ENCODE assay signal across 13 cellular contexts in genomic region chr1:10612446-10613160, GRCh38.
DNase-seq lines count a peak whose midpoint lies in the region; FAIRE-seq and TF ChIP-seq lines count a peak whose summit lies in the region.
"Had no signal": no experiment of that assay in that cellular context is flagged by ENCODE, and none has a peak within 500 bp of the region (broad histone marks: within the 10 kb centered on the region; RNA-seq: fewer than 3 reads in every experiment).

No MANE protein-coding gene starts in this region.

- TF ChIP-seq EP300 in H1 (IDR thresholded peaks at IDR 0.05; ENCODE audit: borderline replicate concordance in 1 of 2, low read depth in 2 of 2, low read length in 2 of 2), result no peak

- H3K4ac ChIP-seq in H1 (replicated peaks; ENCODE audit: insufficient read length, low read depth, low read length), result no peak overlapping the region

- H3K4me1 Mint-ChIP-seq in activated naive CD4-positive, alpha-beta T cell treated with anti-CD3 and anti-CD28 coated beads, Interleukin-2, amount 50 U/mL, for 24 hours, result no peaks in the 10 kb centered on the region

- H3K4me2 ChIP-seq in H1 (ENCODE audit: insufficient read depth in 1 of 2, low read depth in 2 of 2, low read length in 2 of 2) (no peak overlapping the region), GM23248 (ENCODE audit: unreplicated experiment) (no peak overlapping the region)

- 88% methylated on average over 12 of the region's 12 CpGs; no CpG with 5 or more reads in 1 of the 2 experiments for WGBS in H1 (ENCODE audit: extremely low coverage in 1 of 2, insufficient coverage in 1 of 2, insufficient read length in 1 of 2, insufficient replicate concordance in 2 of 2, low coverage in 1 of 2, low lambda C conversion rate in 2 of 2, missing lambda C conversion rate in 1 of 2), 2 experiments
- WGBS in GM23248 (ENCODE audit: low coverage in 1 of 2, low lambda C conversion rate in 2 of 2, missing lambda C conversion rate in 2 of 2), 2 experiments, result 83% methylated on average over 12 of the region's 12 CpGs

- H3K4me3 ChIP-seq in H1 (ENCODE audit: extremely low read depth in 1 of 4, insufficient read depth in 2 of 4, low read depth in 3 of 4, low read length in 4 of 4), result no peak overlapping the region
- no peak overlapping the region for H3K4me3 ChIP-seq in GM23248
- H3K4me3 ChIP-seq: K562 had no signal

- H3K9me3 ChIP-seq in H1 (ENCODE audit: insufficient read depth in 2 of 2, low read depth in 1 of 2, low read length in 1 of 2) (no peaks in the 10 kb centered on the region), GM23248 (ENCODE audit: low read depth) (no peaks in the 10 kb centered on the region)
- H3K9me3 ChIP-seq: Caco-2 had no signal

- H3K9ac ChIP-seq in H1 (replicated peaks in 1 of 4; ENCODE audit: extremely low read depth in 1 of 4, low read depth in 3 of 4, low read length in 3 of 4) (no peak overlapping the region), GM23248 (no peak overlapping the region)

- no peaks in the 10 kb centered on the region for H3K36me3 ChIP-seq in H1 (ENCODE audit: control insufficient read depth in 2 of 4, insufficient read depth in 4 of 4, low read length in 3 of 4)
- H3K36me3 ChIP-seq in GM23248 (ENCODE audit: low read depth), result no peaks in the 10 kb centered on the region

- H2BK120ac ChIP-seq in H1 (replicated peaks; ENCODE audit: low read depth, low read length), result no peak overlapping the region

- no peaks in the 10 kb centered on the region for H3K9me2 ChIP-seq in GM23248 (ENCODE audit: insufficient read depth)

- no peak for FAIRE-seq in H1 (lab: Jason Lieb, UNC)
- peak; percentile 5 for FAIRE-seq in urothelium cell line (lab: Jason Lieb, UNC)
- FAIRE-seq: K562 had no signal

- H3K4me3 Mint-ChIP-seq in activated naive CD4-positive, alpha-beta T cell treated with anti-CD3 and anti-CD28 coated beads, Interleukin-2, amount 50 U/mL, for 24 hours, result no peak overlapping the region

- no peak overlapping the region for H4K91ac ChIP-seq in H1 (replicated peaks; ENCODE audit: insufficient read length, low read length)

- H3K27me3 Mint-ChIP-seq in activated naive CD4-positive, alpha-beta T cell treated with anti-CD3 and anti-CD28 coated beads, Interleukin-2, amount 50 U/mL, for 24 hours, result no peaks in the 10 kb centered on the region

- H3K56ac ChIP-seq in H1 (replicated peaks; ENCODE audit: insufficient read length, low read depth, low read length), result no peak overlapping the region

- no peak overlapping the region for H2AK5ac ChIP-seq in H1 (ENCODE audit: low read depth, low read length)

- no peaks in the 10 kb centered on the region for H3F3A ChIP-seq in GM23248 (ENCODE audit: insufficient read depth)

- no peak overlapping the region for H4K8ac ChIP-seq in H1 (ENCODE audit: extremely low read depth, insufficient read depth, low read length)

- H4K20me1 ChIP-seq in H1 (replicated peaks in 1 of 2; ENCODE audit: control insufficient read depth in 1 of 2, insufficient read depth in 2 of 2, low read length in 2 of 2) (no peaks in the 10 kb centered on the region), GM23248 (ENCODE audit: insufficient read depth) (no peaks in the 10 kb centered on the region)

- H3K23me2 ChIP-seq in H1 (ENCODE audit: low read depth, low read length), result no peaks in the 10 kb centered on the region

- POLR2A ChIA-PET in H1 (lab: Charles Lee; ENCODE audit: partially characterized antibody), result no interaction called here

- no peaks in the 10 kb centered on the region for H3K27me3 ChIP-seq in H1 (replicated peaks in 1 of 4; ENCODE audit: control insufficient read depth in 3 of 4, extremely low read depth in 1 of 4, insufficient read depth in 3 of 4, low read length in 3 of 4)
- H3K27me3 ChIP-seq in GM23248 (replicated peaks; ENCODE audit: insufficient read depth), result no peaks in the 10 kb centered on the region

- no peak overlapping the region; the same call in 1 of the 2 replicates for H2BK15ac ChIP-seq in H1 (ENCODE audit: low read length)

- peaks cover 4% of the 10 kb centered on the region for H3K36me3 Mint-ChIP-seq in activated naive CD4-positive, alpha-beta T cell treated with anti-CD3 and anti-CD28 coated beads, Interleukin-2, amount 50 U/mL, for 24 hours

- H3K18ac ChIP-seq in H1 (ENCODE audit: extremely low read depth, low read length), result no peak overlapping the region

- CTCF ChIA-PET in H1 (lab: Charles Lee; ENCODE audit: partially characterized antibody), result interaction anchor here (1.4 to 2.5 kb wide), 5 partner anchors 14 to 297 kb away, joined by 4 to 8 read pairs (median 5); no protein-coding TSS in a partner anchor

- H3K79me1 ChIP-seq in H1 (ENCODE audit: low read depth, low read length), result peaks cover 6% of the 10 kb centered on the region; the same call in 1 of the 2 replicates

- H2BK12ac ChIP-seq in H1 (ENCODE audit: low read depth, low read length), result 0 out of 2 replicates have a peak overlapping the region, but pooled peaks have one; percentile 43

- H3K4me1 ChIP-seq in H1 (replicated peaks in 1 of 4; ENCODE audit: control insufficient read depth in 3 of 4, insufficient read depth in 4 of 4, low read length in 3 of 4) (peaks cover 0 to 11% (median 3%) of the 10 kb centered on the region in 4 experiments; a peak in 3 of 7 replicates), GM23248 (ENCODE audit: insufficient read depth) (no peaks in the 10 kb centered on the region)
- H3K4me1 ChIP-seq: Caco-2 had no signal

- no peak overlapping the region for H3K23ac ChIP-seq in H1 (ENCODE audit: insufficient read length)

- peak overlapping the region; percentile 46 for H3K27ac Mint-ChIP-seq in activated naive CD4-positive, alpha-beta T cell treated with anti-CD3 and anti-CD28 coated beads, Interleukin-2, amount 50 U/mL, for 24 hours

- no peak for TF ChIP-seq RAD21 in H1 (IDR thresholded peaks at IDR 0.05 in 1 of 2, conservative IDR thresholded peaks at IDR 0.05 in 1 of 2; ENCODE audit: low read depth in 2 of 2, low read length in 2 of 2)

- no peak overlapping the region for H3K14ac ChIP-seq in H1 (ENCODE audit: insufficient read length)

- no peak overlapping the region for H2AFZ ChIP-seq in H1 (ENCODE audit: low read length)
- no peak overlapping the region for H2AFZ ChIP-seq in GM23248

- no peak overlapping the region for H4K5ac ChIP-seq in H1 (ENCODE audit: insufficient read length, low read depth, low read length)

- in situ Hi-C loops in GM23248 (cut with MboI), result no loop called here

- TF ChIP-seq POLR2A in H1 (IDR thresholded peaks at IDR 0.05; ENCODE audit: control extremely low read depth in 1 of 2, low read depth in 2 of 2, low read length in 2 of 2), result no peak

- H3K27ac ChIP-seq in H1 (ENCODE audit: low read depth, low read length), result no peak overlapping the region
- H3K27ac ChIP-seq in GM23248, result no peak overlapping the region
- H3K27ac ChIP-seq: C4-2B had no signal

- H3K79me2 ChIP-seq in H1 (ENCODE audit: control insufficient read depth in 1 of 2, insufficient read depth in 2 of 2, low read length in 2 of 2) (no peaks in the 10 kb centered on the region), GM23248 (ENCODE audit: insufficient read depth) (no peaks in the 10 kb centered on the region)

- no peaks in the 10 kb centered on the region for H3K9me3 Mint-ChIP-seq in activated naive CD4-positive, alpha-beta T cell treated with anti-CD3 and anti-CD28 coated beads, Interleukin-2, amount 50 U/mL, for 24 hours

- 0 out of 2 replicates have a peak overlapping the region, but pooled peaks have one; percentile 61 for H2BK20ac ChIP-seq in H1 (ENCODE audit: low read length)

- no peak for DNase-seq in activated naive CD4-positive, alpha-beta T cell treated with Interleukin-2 at 50 U/mL for 16 hours
- DNase-seq in H1 (ENCODE audit: low read depth in 1 of 2, low spot score in 2 of 2), result no peak
- peak; percentile 85 for DNase-seq in mesenteric fat pad (ENCODE audit: low spot score)
- DNase-seq in urothelium cell line (ENCODE audit: low spot score), result no peak
- no peak for DNase-seq in DMS114 treated with DMSO at 0.1 percent for 48 hours (lab: John Stamatoyannopoulos, UW; ENCODE audit: unreplicated experiment)
- DNase-seq in NCI-H2081 treated with DMSO at 0.1 percent for 48 hours (lab: John Stamatoyannopoulos, UW), result no peak
- DNase-seq in GM23248, result no peak
- DNase-seq: Caco-2, DMS53, SHP77 had no signal

- no peak for TF ChIP-seq CTCF in H1 (IDR thresholded peaks at IDR 0.05; ENCODE audit: control extremely low read depth in 1 of 3, insufficient read depth in 1 of 3, low read depth in 1 of 3, low read length in 3 of 3)

- no peak overlapping the region for H2BK5ac ChIP-seq in H1 (ENCODE audit: low read depth, low read length)
